8 cellular contexts compared by ENCODE assay signal in the genomic region with DNA sequence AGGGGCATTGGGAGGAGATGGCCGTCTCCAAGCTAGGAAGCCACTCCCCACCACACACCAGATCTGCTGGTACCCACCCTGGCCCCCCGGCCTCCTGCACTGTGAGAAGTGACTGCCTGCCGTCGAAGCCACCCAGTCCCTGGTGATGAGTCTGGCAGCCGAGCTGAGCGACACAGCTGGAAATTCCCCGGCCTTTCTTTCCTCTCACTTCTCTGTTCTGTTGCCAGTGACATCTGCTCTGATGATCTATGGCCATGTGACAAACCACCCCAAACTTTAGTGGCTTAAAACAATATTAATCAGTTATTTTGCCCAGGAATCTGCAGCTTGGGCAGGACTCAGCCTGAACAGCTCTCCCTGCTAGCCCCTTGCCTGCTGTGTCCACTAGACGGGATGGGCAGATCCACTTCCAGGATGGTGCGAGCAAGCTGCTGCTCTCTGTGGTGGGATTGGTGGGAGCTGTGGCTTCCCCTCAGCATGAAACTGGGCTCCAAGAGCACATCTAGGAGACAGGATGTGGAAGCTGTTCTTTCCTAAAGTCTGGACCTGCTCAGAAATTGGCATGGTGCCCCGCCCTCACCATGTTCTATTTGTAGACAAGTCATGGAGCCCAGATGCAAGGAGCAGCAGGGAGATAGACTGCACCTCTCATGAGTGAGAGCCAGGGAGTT.
DNase-seq lines count a peak whose midpoint lies in the region; ATAC-seq, FAIRE-seq and TF ChIP-seq lines count a peak whose summit lies in the region.

No MANE protein-coding gene starts in this region.

- CTCF ChIA-PET in activated CD8-positive, alpha-beta memory T cell treated with anti-CD3 and anti-CD28 coated beads, Interleukin-2, amount 10 ng/mL, durations not matched to agents 7 days and 5 days (lab: Charles Lee) = interaction anchor here (0.9 to 1.6 kb wide), 4 partner anchors 11 to 218 kb away, joined by 3 to 7 read pairs (median 4); no protein-coding TSS in a partner anchor
- CTCF ChIA-PET in GM12878 (lab: Yijun Ruan, JAX) = interaction anchor here (0.7 to 2.3 kb wide), 6 partner anchors 8 to 218 kb away, joined by 3 to 15 read pairs (median 4); no protein-coding TSS in a partner anchor
- CTCF ChIA-PET in CD8-positive, alpha-beta memory T cell (lab: Charles Lee) = no interaction called here

- in situ Hi-C loops in GM12878 (cut with MboI) = no loop called here

- H3K4me3 ChIP-seq in GM12878 = no peak overlapping the region
- H3K4me3 ChIP-seq in uterus = no peak overlapping the region
- no peak overlapping the region for H3K4me3 ChIP-seq in mesendoderm (ENCODE audit: low read length)
- no peak overlapping the region for H3K4me3 ChIP-seq in CD8-positive, alpha-beta memory T cell (ENCODE audit: low read length)

- no peaks in the 10 kb centered on the region for H3K79me1 ChIP-seq in mesendoderm (ENCODE audit: low read length)

- H2BK120ac ChIP-seq in mesendoderm (ENCODE audit: low read depth, low read length) = no peak overlapping the region

- H3K27ac Mint-ChIP-seq in activated CD8-positive, alpha-beta memory T cell treated with anti-CD3 and anti-CD28 coated beads, Interleukin-2, amount 10 ng/mL, durations not matched to agents 7 days and 5 days = no peak overlapping the region
- H3K27ac Mint-ChIP-seq in CD8-positive, alpha-beta memory T cell = peak overlapping the region in 1 of 8 donors; percentile 43

- H4K20me1 ChIP-seq in GM12878 (ENCODE audit: control insufficient read depth, insufficient read depth) = no peaks in the 10 kb centered on the region

- H2AK5ac ChIP-seq in mesendoderm (ENCODE audit: low read length) = no peak overlapping the region

- H3K56ac ChIP-seq in mesendoderm (ENCODE audit: low read length) = no peak overlapping the region

- H3K27me3 ChIP-seq in GM12878 (replicated peaks in 1 of 2; ENCODE audit: control insufficient read depth in 2 of 2, insufficient read depth in 2 of 2, low read length in 1 of 2) (no peaks in the 10 kb centered on the region; a peak in 1 of 4 replicates), uterus (no peaks in the 10 kb centered on the region), mesendoderm (ENCODE audit: insufficient read depth, low read length, poor library complexity) (no peaks in the 10 kb centered on the region)
- peaks cover 8% of the 10 kb centered on the region for H3K27me3 ChIP-seq in CD8-positive, alpha-beta memory T cell (ENCODE audit: insufficient read depth, low read length, poor library complexity, severe bottlenecking)

- no TSS peak for BruUV-seq in GM12878 (replicated peaks; lab: Mats Ljungman, UMichigan)

- POLR2A ChIA-PET in GM12878 (lab: Charles Lee) = interaction anchor here (0.6 to 2.8 kb wide), 7 partner anchors 11 to 483 kb away, joined by 3 to 9 read pairs (median 4); no protein-coding TSS in a partner anchor
- POLR2A ChIA-PET in CD8-positive, alpha-beta memory T cell (lab: Charles Lee) = no interaction called here

- H3K18ac ChIP-seq in mesendoderm (ENCODE audit: low read length) = no peak overlapping the region

- no peaks in the 10 kb centered on the region for H3K36me3 Mint-ChIP-seq in activated CD8-positive, alpha-beta memory T cell treated with anti-CD3 and anti-CD28 coated beads, Interleukin-2, amount 10 ng/mL, durations not matched to agents 7 days and 5 days
- H3K36me3 Mint-ChIP-seq in CD8-positive, alpha-beta memory T cell = no peaks in the 10 kb centered on the region

- peak overlapping the region; percentile 62 for H2AFZ ChIP-seq in GM12878 (ENCODE audit: control insufficient read depth, low read depth, low read length)

- no peaks in the 10 kb centered on the region for H3K79me2 ChIP-seq in GM12878 (ENCODE audit: control insufficient read depth, insufficient read depth, low read length)
- no peaks in the 10 kb centered on the region for H3K79me2 ChIP-seq in mesendoderm (ENCODE audit: control insufficient read depth, insufficient read depth, low read length)

- WGBS in GM12878 (ENCODE audit: insufficient coverage, insufficient replicate concordance, low lambda C conversion rate, missing lambda C conversion rate) = 28% methylated on average over 9 of the region's 10 CpGs
- no CpG with 5 or more reads among the region's 10 CpGs for WGBS in mesendoderm (ENCODE audit: extremely low coverage, insufficient coverage, low lambda C conversion rate)

- intact Hi-C loops in GM12878 (cut with micrococcal nuclease; ENCODE audit: unreplicated experiment) = loop anchor here (5.0 kb wide), 1 partner anchor 114 kb away; no protein-coding TSS in a partner anchor
- intact Hi-C loops in uterus (cut with DNase I; ENCODE audit: low total_unique reads) = no loop called here

- no peak for TF ChIP-seq RAD21 in GM12878 (IDR thresholded peaks at IDR 0.05; ENCODE audit: insufficient read depth, low read depth, low read length)

- H3K4me1 ChIP-seq in GM12878 (ENCODE audit: control insufficient read depth, insufficient read depth, low read length) (peaks cover 23% of the 10 kb centered on the region), uterus (no peaks in the 10 kb centered on the region), mesendoderm (ENCODE audit: control insufficient read depth, low read depth, low read length) (no peaks in the 10 kb centered on the region)
- no peaks in the 10 kb centered on the region for H3K4me1 ChIP-seq in CD8-positive, alpha-beta memory T cell (ENCODE audit: insufficient read depth, low read length)

- RAD21 ChIA-PET in GM12878 (lab: Charles Lee; ENCODE audit: unreplicated experiment) = interaction anchor here (0.7 to 3.8 kb wide), 18 partner anchors 9 to 284 kb away, joined by 3 to 41 read pairs (median 3); no protein-coding TSS in a partner anchor

- H3K27ac ChIP-seq in GM12878 (ENCODE audit: control insufficient read depth, insufficient read depth) (peak overlapping the region; percentile 74), uterus (no peak overlapping the region), mesendoderm (ENCODE audit: low read depth, low read length) (no peak overlapping the region)
- H3K27ac ChIP-seq in CD8-positive, alpha-beta memory T cell (ENCODE audit: low read depth, low read length) = no peak overlapping the region

- no peaks in the 10 kb centered on the region for H3K9me3 ChIP-seq in GM12878 (replicated peaks; ENCODE audit: control insufficient read depth, insufficient read depth, low read length)
- no peaks in the 10 kb centered on the region for H3K9me3 ChIP-seq in uterus
- H3K9me3 ChIP-seq in CD8-positive, alpha-beta memory T cell (ENCODE audit: low read length) = no peaks in the 10 kb centered on the region

- H3K27me3 Mint-ChIP-seq in activated CD8-positive, alpha-beta memory T cell treated with anti-CD3 and anti-CD28 coated beads, Interleukin-2, amount 10 ng/mL, durations not matched to agents 7 days and 5 days = peaks cover 49% of the 10 kb centered on the region
- H3K27me3 Mint-ChIP-seq in CD8-positive, alpha-beta memory T cell = peaks cover 10 to 30% of the 10 kb centered on the region in 2 donors

- no peak for TF ChIP-seq CTCF in GM12878 (IDR thresholded peaks at IDR 0.05 in 2 of 3, conservative IDR thresholded peaks at IDR 0.05 in 1 of 3; ENCODE audit: control insufficient read depth in 2 of 3, extremely low read depth in 1 of 3, insufficient read depth in 1 of 3, low read depth in 3 of 3, low read length in 3 of 3)
- TF ChIP-seq CTCF in uterus (IDR thresholded peaks at IDR 0.05) = no peak

- peak; percentile 32 for DNase-seq in activated CD8-positive, alpha-beta memory T cell treated with anti-CD3 and anti-CD28 coated beads, Interleukin-2, amount 10 ng/mL, durations not matched to agents 7 days and 5 days
- DNase-seq in activated CD8-positive, alpha-beta memory T cell treated with anti-CD3 and anti-CD28 coated beads, Interleukin-2, amount 50 U/mL, for 48 hours = no peak
- DNase-seq in GM12878 (ENCODE audit: low read depth, low spot score) (peak; percentile 69), uterus (peak; percentile 28 to 54), mesendoderm (no peak)
- no peak for DNase-seq in central memory CD4-positive, alpha-beta T cell
- DNase-seq in CD8-positive, alpha-beta memory T cell = no peak

- H3K4me3 Mint-ChIP-seq in activated CD8-positive, alpha-beta memory T cell treated with anti-CD3 and anti-CD28 coated beads, Interleukin-2, amount 10 ng/mL, durations not matched to agents 7 days and 5 days = no peak overlapping the region
- H3K4me3 Mint-ChIP-seq in CD8-positive, alpha-beta memory T cell = no peak overlapping the region

- H3K4me2 ChIP-seq in GM12878 (ENCODE audit: control insufficient read depth, insufficient read depth) (peak overlapping the region; percentile 58), mesendoderm (ENCODE audit: low read length) (no peak overlapping the region)

- H3K9me3 Mint-ChIP-seq in activated CD8-positive, alpha-beta memory T cell treated with anti-CD3 and anti-CD28 coated beads, Interleukin-2, amount 10 ng/mL, durations not matched to agents 7 days and 5 days (ENCODE audit: low read depth) = no peaks in the 10 kb centered on the region
- H3K9me3 Mint-ChIP-seq in CD8-positive, alpha-beta memory T cell = no peaks in the 10 kb centered on the region

- H3K4ac ChIP-seq in mesendoderm (ENCODE audit: low read depth, low read length) = no peak overlapping the region

- FAIRE-seq in GM12878 (lab: Jason Lieb, UNC) = peak; percentile 68

- no peaks in the 10 kb centered on the region for H3K36me3 ChIP-seq in GM12878 (ENCODE audit: control insufficient read depth in 2 of 2, insufficient read depth in 2 of 2, low read length in 1 of 2)
- no peaks in the 10 kb centered on the region for H3K36me3 ChIP-seq in uterus
- no peaks in the 10 kb centered on the region for H3K36me3 ChIP-seq in mesendoderm (ENCODE audit: control insufficient read depth, insufficient read depth, low read length)
- H3K36me3 ChIP-seq in CD8-positive, alpha-beta memory T cell (ENCODE audit: insufficient read depth, low read length) = no peaks in the 10 kb centered on the region

- TF ChIP-seq EP300 in GM12878 (IDR thresholded peaks at IDR 0.05; ENCODE audit: borderline replicate concordance in 1 of 2, control insufficient read depth in 1 of 2, low read depth in 2 of 2, low read length in 2 of 2) = peak; percentile 40 to 70; a peak in 2 of 4 replicates

- SMC1A ChIA-PET in GM12878 (lab: Charles Lee; ENCODE audit: uncharacterized antibody, unreplicated experiment) = interaction anchor here (0.6 to 3.2 kb wide), 23 partner anchors 9 to 481 kb away, joined by 3 to 22 read pairs (median 5); no protein-coding TSS in a partner anchor

- ATAC-seq in activated CD8-positive, alpha-beta memory T cell treated with anti-CD3 and anti-CD28 coated beads, Interleukin-2, amount 10 ng/mL, durations not matched to agents 7 days and 5 days = no peak
- ATAC-seq in HG02943 (IDR thresholded peaks at IDR 0.05; ENCODE audit: low read depth, unreplicated experiment) (peak; percentile 86), GM12878 (peak; percentile 97)

- peaks cover 19% of the 10 kb centered on the region for H3K4me1 Mint-ChIP-seq in activated CD8-positive, alpha-beta memory T cell treated with anti-CD3 and anti-CD28 coated beads, Interleukin-2, amount 10 ng/mL, durations not matched to agents 7 days and 5 days
- no peaks in the 10 kb centered on the region for H3K4me1 Mint-ChIP-seq in CD8-positive, alpha-beta memory T cell

- peak overlapping the region; percentile 10; the same call in 1 of the 2 replicates for H3K9ac ChIP-seq in GM12878 (ENCODE audit: control insufficient read depth, insufficient read depth, low read length)
- H3K9ac ChIP-seq in mesendoderm (ENCODE audit: low read length) = no peak overlapping the region

- no peak overlapping the region for H2BK5ac ChIP-seq in mesendoderm (ENCODE audit: low read length)

- peak; percentile 60 for TF ChIP-seq POLR2A in GM12878 (IDR thresholded peaks at IDR 0.05; ENCODE audit: low read depth, low read length)
- TF ChIP-seq POLR2A in uterus (IDR thresholded peaks at IDR 0.05) = no peak

- no peak overlapping the region for H4K5ac ChIP-seq in mesendoderm (ENCODE audit: low read length)

- H3K23ac ChIP-seq in mesendoderm (ENCODE audit: low read length) = no peak overlapping the region

- H2BK15ac ChIP-seq in mesendoderm (replicated peaks; ENCODE audit: low read depth) = no peak overlapping the region

- H4K8ac ChIP-seq in mesendoderm (ENCODE audit: low read depth, low read length) = no peak overlapping the region

Comparison
In these comparisons a context has a peak if more than half of its experiments do, and no peak if none do; other contexts are left out.
1. DNase-seq: peak in activated CD8-positive, alpha-beta memory T cell treated with anti-CD3 and anti-CD28 coated beads, Interleukin-2, amount 10 ng/mL, durations not matched to agents 7 days and 5 days (single experiment), GM12878 (single experiment) and uterus (2 of 2); none in activated CD8-positive, alpha-beta memory T cell treated with anti-CD3 and anti-CD28 coated beads, Interleukin-2, amount 50 U/mL, for 48 hours (single experiment), central memory CD4-positive, alpha-beta T cell (single experiment), mesendoderm (single experiment) and CD8-positive, alpha-beta memory T cell (0 of 5).